ENCODE assay signal across 1 cellular context in genomic region chr19:51507640-51508058, GRCh38.
TF ChIP-seq lines count a peak whose summit lies in the region.

No MANE protein-coding gene starts in this region.

TF ChIP-seq in K562, 482 proteins besides CTCF, POLR2A, EP300 and RAD21 (continued from another document):
- TF ChIP-seq TGIF2 (CRISPR knock-in tag; IDR thresholded peaks at IDR 0.05) (no peak), RBFOX2 (IDR thresholded peaks at IDR 0.05; ENCODE audit: low read depth, low read length) (no peak), BCL6 (CRISPR knock-in tag; IDR thresholded peaks at IDR 0.05) (no peak), POLR3A (IDR thresholded peaks at IDR 0.05; ENCODE audit: borderline replicate concordance, extremely low read depth, insufficient read depth, insufficient read length) (no peak), ZNF76 (CRISPR knock-in tag; IDR thresholded peaks at IDR 0.05; ENCODE audit: borderline replicate concordance) (no peak), ID3 (CRISPR knock-in tag; IDR thresholded peaks at IDR 0.05) (no peak), ID3 (tag; IDR thresholded peaks at IDR 0.05) (peak; percentile 25; the same call in 1 of the 2 replicates), PHF20 (IDR thresholded peaks at IDR 0.05; ENCODE audit: partially characterized antibody) (no peak), ZNF398 (CRISPR knock-in tag; IDR thresholded peaks at IDR 0.05) (no peak), ZBTB33 (CRISPR knock-in tag; IDR thresholded peaks at IDR 0.05) (no peak), SRSF9 (IDR thresholded peaks at IDR 0.05; ENCODE audit: borderline replicate concordance, low read depth, low read length) (no peak)
